15 cellular contexts compared by ENCODE assay signal in genomic region chr4:127501103-127501502, GRCh38.
A peak's percentile ranks its signal among the peaks of the same experiment; 100 is the strongest.
DNase-seq lines count a peak whose midpoint lies in the region; ATAC-seq, FAIRE-seq and TF ChIP-seq lines count a peak whose summit lies in the region.
"Had no signal": no experiment of that assay in that cellular context is flagged by ENCODE, and none has a peak within 500 bp of the region (broad histone marks: within the 10 kb centered on the region; RNA-seq: fewer than 3 reads in every experiment).

No MANE protein-coding gene starts in this region.

- H3K36me3 Mint-ChIP-seq in activated CD8-positive, alpha-beta T cell treated with anti-CD3 and anti-CD28 coated beads for 36 hours (ENCODE audit: low read depth), result no peaks in the 10 kb centered on the region
- H3K36me3 Mint-ChIP-seq: neural progenitor cell had no signal

- POLR2A ChIA-PET in HepG2 (lab: Yijun Ruan, JAX), result no interaction called here
- POLR2A ChIA-PET in activated CD8-positive, alpha-beta T cell treated with anti-CD3 and anti-CD28 coated beads for 36 hours (lab: Charles Lee), result no interaction called here

- CTCF ChIA-PET in HepG2 (lab: Yijun Ruan, JAX; ENCODE audit: low intra/inter-chr PET ratio, low total read pairs), result no interaction called here
- CTCF ChIA-PET in activated CD8-positive, alpha-beta T cell treated with anti-CD3 and anti-CD28 coated beads for 36 hours (lab: Charles Lee), result no interaction called here

- no peaks in the 10 kb centered on the region for H4K20me1 ChIP-seq in HepG2 (ENCODE audit: insufficient read depth, low read length)

- H2AFZ ChIP-seq in HepG2 (ENCODE audit: low read length), result no peak overlapping the region
- H2AFZ ChIP-seq: neural progenitor cell had no signal

- FAIRE-seq in HepG2 (lab: Jason Lieb, UNC), result no peak
- FAIRE-seq: endothelial cell of umbilical vein, small intestine had no signal

- no peak overlapping the region for H3K27ac Mint-ChIP-seq in activated CD8-positive, alpha-beta T cell treated with anti-CD3 and anti-CD28 coated beads for 36 hours
- H3K27ac Mint-ChIP-seq: neural progenitor cell had no signal

- H3K27ac ChIP-seq in right lobe of liver, result no peak overlapping the region
- no peak overlapping the region for H3K27ac ChIP-seq in HepG2 (ENCODE audit: extremely low read length, insufficient read depth, low read length)
- H3K27ac ChIP-seq: neural progenitor cell, suprapubic skin had no signal

- H3K9me3 ChIP-seq in right lobe of liver (no peaks in the 10 kb centered on the region), HepG2 (ENCODE audit: low read length) (no peaks in the 10 kb centered on the region), adipocyte (ENCODE audit: control insufficient read depth, low read length) (no peaks in the 10 kb centered on the region)
- H3K9me3 ChIP-seq: suprapubic skin had no signal

- DNase-seq in right lobe of liver (no peak), HepG2 (ENCODE audit: low spot score) (no peak), adipocyte (ENCODE audit: low read depth) (no peak), left ventricle myocardium superior (no peak)
- no peak for DNase-seq in activated CD8-positive, alpha-beta T cell treated with anti-CD3 and anti-CD28 coated beads for 36 hours
- DNase-seq: COR-L47, hippocampal formation, small intestine had no signal

- TF ChIP-seq EP300 in HepG2 (IDR thresholded peaks at IDR 0.05; ENCODE audit: low read depth in 2 of 2, low read length in 2 of 2) (no peak), HepG2 (CRISPR knock-in tag; IDR thresholded peaks at IDR 0.05; ENCODE audit: borderline replicate concordance) (no peak)

- peaks cover 2% of the 10 kb centered on the region for H3K9me3 Mint-ChIP-seq in activated CD8-positive, alpha-beta T cell treated with anti-CD3 and anti-CD28 coated beads for 36 hours
- H3K9me3 Mint-ChIP-seq: neural progenitor cell had no signal

- H3K36me3 ChIP-seq in right lobe of liver (no peaks in the 10 kb centered on the region), HepG2 (replicated peaks in 1 of 2; ENCODE audit: control insufficient read depth in 1 of 2, insufficient read depth in 2 of 2, low read length in 2 of 2) (no peaks in the 10 kb centered on the region), adipocyte (ENCODE audit: control insufficient read depth, insufficient read depth, low read length, severe bottlenecking) (no peaks in the 10 kb centered on the region)
- H3K36me3 ChIP-seq: neural progenitor cell, suprapubic skin had no signal

- H3K4me3 Mint-ChIP-seq in activated CD8-positive, alpha-beta T cell treated with anti-CD3 and anti-CD28 coated beads for 36 hours, result no peak overlapping the region
- H3K4me3 Mint-ChIP-seq: neural progenitor cell had no signal

- H3K79me2 ChIP-seq in HepG2 (ENCODE audit: insufficient read depth, low read length), result no peaks in the 10 kb centered on the region

- TF ChIP-seq RAD21 in HepG2 (CRISPR knock-in tag; IDR thresholded peaks at IDR 0.05), result no peak

- H3K9ac ChIP-seq in HepG2 (ENCODE audit: insufficient read depth, low read depth, low read length) (no peak overlapping the region), adipocyte (ENCODE audit: low read length) (no peak overlapping the region)
- H3K9ac ChIP-seq: neural progenitor cell had no signal

- H3K4me1 ChIP-seq in right lobe of liver (no peaks in the 10 kb centered on the region), HepG2 (ENCODE audit: insufficient read depth, low read length) (no peaks in the 10 kb centered on the region), adipocyte (ENCODE audit: control insufficient read depth, insufficient read depth, low read length) (peaks cover 28% of the 10 kb centered on the region)
- H3K4me1 ChIP-seq: suprapubic skin had no signal

- H3K4me3 ChIP-seq in right lobe of liver, result no peak overlapping the region
- no peak overlapping the region for H3K4me3 ChIP-seq in HepG2 (replicated peaks in 1 of 3; ENCODE audit: insufficient read depth in 1 of 3, low read depth in 2 of 3, low read length in 3 of 3)
- H3K4me3 ChIP-seq in adipocyte (ENCODE audit: low read length), result peak overlapping the region; percentile 47
- H3K4me3 ChIP-seq: lung, neural progenitor cell, suprapubic skin had no signal

- no TSS peak for BruUV-seq in HepG2 (replicated peaks; lab: Mats Ljungman, UMichigan)

- H3K27me3 Mint-ChIP-seq in activated CD8-positive, alpha-beta T cell treated with anti-CD3 and anti-CD28 coated beads for 36 hours, result peaks cover 1% of the 10 kb centered on the region

- TF ChIP-seq POLR2A in right lobe of liver (IDR thresholded peaks at IDR 0.05), result no peak
- no peak for TF ChIP-seq POLR2A in HepG2 (IDR thresholded peaks at IDR 0.05; ENCODE audit: insufficient read depth in 1 of 2, low read depth in 2 of 2, low read length in 2 of 2)

- H3K4me1 Mint-ChIP-seq in activated CD8-positive, alpha-beta T cell treated with anti-CD3 and anti-CD28 coated beads for 36 hours (ENCODE audit: low read depth), result no peaks in the 10 kb centered on the region

- intact Hi-C loops in right lobe of liver (cut with DNase I), result no loop called here
- intact Hi-C loops in HepG2 (cut with micrococcal nuclease; ENCODE audit: unreplicated experiment), result no loop called here
- intact Hi-C loops in left ventricle myocardium superior (cut with micrococcal nuclease), result no loop called here
- intact Hi-C loops in activated CD8-positive, alpha-beta T cell treated with anti-CD3 and anti-CD28 coated beads for 36 hours (cut with micrococcal nuclease), result no loop called here

- TF ChIP-seq CTCF in right lobe of liver (IDR thresholded peaks at IDR 0.05) (no peak), HepG2 (CRISPR knock-in tag; IDR thresholded peaks at IDR 0.05) (no peak)
- TF ChIP-seq CTCF in activated CD8-positive, alpha-beta T cell treated with anti-CD3 and anti-CD28 coated beads for 36 hours (IDR thresholded peaks at IDR 0.05), result no peak

- in situ Hi-C loops in HepG2 (cut with HindIII; ENCODE audit: extremely low pct_ligation_motif_present, low pct_unique_long_range_greater_than_20kb), result no loop called here

- ATAC-seq in right lobe of liver (peak; percentile 41 to 83 (median 70)), HepG2 (no peak), left ventricle myocardium superior (peak; percentile 63), GM19035 (IDR thresholded peaks at IDR 0.05; ENCODE audit: unreplicated experiment) (no peak), HG03442 (IDR thresholded peaks at IDR 0.05; ENCODE audit: unreplicated experiment) (no peak)
- no peak for ATAC-seq in activated CD4-positive, CD25-positive, alpha-beta regulatory T cell treated with anti-CD3 and anti-CD28 coated beads, Interleukin-2, amount 50 U/mL, for 24 hours
- ATAC-seq in activated CD8-positive, alpha-beta T cell treated with anti-CD3 and anti-CD28 coated beads for 36 hours, result no peak

- H3K4me2 ChIP-seq in HepG2 (ENCODE audit: low read depth, low read length), result no peak overlapping the region
- H3K4me2 ChIP-seq: neural progenitor cell had no signal

- no peaks in the 10 kb centered on the region for H3K27me3 ChIP-seq in right lobe of liver
- no peaks in the 10 kb centered on the region for H3K27me3 ChIP-seq in HepG2 (ENCODE audit: control insufficient read depth in 1 of 2, insufficient read depth in 2 of 2, low read length in 2 of 2)
- no peaks in the 10 kb centered on the region for H3K27me3 ChIP-seq in adipocyte (replicated peaks; ENCODE audit: control insufficient read depth, insufficient read depth, low read length)
- H3K27me3 ChIP-seq: neural progenitor cell, suprapubic skin had no signal

TF ChIP-seq in HepG2, 621 proteins besides CTCF, POLR2A, EP300 and RAD21:
- no peak for TF ChIP-seq ZNF44 (CRISPR knock-in tag; IDR thresholded peaks at IDR 0.05)
TF ChIP-seq in HepG2: peak in this region for 0.

Comparison
In these comparisons a context has a peak if more than half of its experiments do, and no peak if none do; other contexts are left out.
1. ATAC-seq: peak in right lobe of liver (4 of 4) and left ventricle myocardium superior (single experiment); none in HepG2 (single experiment), GM19035 (single experiment), activated CD4-positive, CD25-positive, alpha-beta regulatory T cell treated with anti-CD3 and anti-CD28 coated beads, Interleukin-2, amount 50 U/mL, for 24 hours (0 of 2), activated CD8-positive, alpha-beta T cell treated with anti-CD3 and anti-CD28 coated beads for 36 hours (single experiment) and HG03442 (single experiment).